34 cellular contexts compared by ENCODE assay signal in genomic region chrX:85136409-85136808, GRCh38.
"Had no signal": no experiment of that assay in that cellular context is flagged by ENCODE, and none has a peak within 500 bp of the region (broad histone marks: within the 10 kb centered on the region; RNA-seq: fewer than 3 reads in every experiment).

No MANE protein-coding gene starts in this region.

- H3K27me3 ChIP-seq: MG63 had no signal

- H3K27ac ChIP-seq: KMS-11 had no signal

- H3K4me3 ChIP-seq: MG63 had no signal

- H3K36me3 ChIP-seq: MG63 had no signal

- H3K9me3 ChIP-seq: MG63 had no signal

- DNase-seq: Karpas-422, Kasumi-1, MG63, MM.1S, MV-4-11, NCI-H1048, NCI-H1092, NCI-H1092 treated with DMSO at 0.1 percent for 48 hours, NCI-H1105, NCI-H1105 treated with DMSO at 0.1 percent for 48 hours, NCI-H1417, NCI-H1417 treated with DMSO at 0.1 percent for 48 hours, NCI-H1436, NCI-H1436 treated with DMSO at 0.1 percent for 48 hours, NCI-H146, NCI-H1694, NCI-H1694 treated with DMSO at 0.1 percent for 48 hours, NCI-H187, NCI-H187 treated with DMSO at 0.1 percent for 48 hours, NCI-H1930, NCI-H2029, NCI-H2029 treated with DMSO at 0.1 percent for 48 hours, NCI-H2081, NCI-H2081 treated with DMSO at 0.1 percent for 48 hours, NCI-H2107, NCI-H2171, NCI-H2171 treated with DMSO at 0.1 percent for 48 hours, NCI-H2227 treated with DMSO at 0.1 percent for 48 hours, NCI-H226, NCI-H345, NCI-H446, NCI-H446 treated with DMSO at 0.1 percent for 48 hours, NCI-H510A had no signal
